Comparison of ENCODE assay signal across 8 cellular contexts in genomic region chr22:50529416-50530279, GRCh38. TPM values are rescaled to one million over a fixed set of nuclear protein-coding genes. Genes with fewer than 3 reads are reported as not detected.
A peak's percentile ranks its signal among the peaks of the same experiment; 100 is the strongest.
DNase-seq lines count a peak whose midpoint lies in the region; ATAC-seq and TF ChIP-seq lines count a peak whose summit lies in the region.

TSS of gene TYMP (minus strand) at chr22:50530012. CDS start at chr22:50529709, 303 bp downstream.

- ATAC-seq in HG03280 (IDR thresholded peaks at IDR 0.05; ENCODE audit: unreplicated experiment) (peak; percentile 20), mucosa of descending colon (peak; percentile 51), HG03439 (IDR thresholded peaks at IDR 0.05; ENCODE audit: unreplicated experiment) (no peak)
- ATAC-seq in effector memory CD8-positive, alpha-beta T cell (replicated peaks) = peak; percentile 7

- H3K36me3 ChIP-seq in mucosa of descending colon (ENCODE audit: low read depth) (no peaks in the 10 kb centered on the region), stomach (no peaks in the 10 kb centered on the region)

- H3K4me1 Mint-ChIP-seq in activated CD4-positive, alpha-beta T cell treated with anti-CD3 and anti-CD28 coated beads, Interleukin-2, amount 10 ng/mL, durations not matched to agents 24 days and 14 days = peaks cover 47% of the 10 kb centered on the region
- peaks cover 33 to 38% of the 10 kb centered on the region in 2 donors for H3K4me1 Mint-ChIP-seq in effector memory CD8-positive, alpha-beta T cell (ENCODE audit: low read depth in 2 of 2)

- H3K4me3 ChIP-seq in mucosa of descending colon (peak within 1 kb of the TSS; percentile 36), stomach (peak within 1 kb of the TSS; percentile 53 to 80 (median 57))

- H3K27ac ChIP-seq in stomach = peak within 1 kb of the TSS; percentile 92 to 98 (median 93)

- H3K36me3 Mint-ChIP-seq in activated CD4-positive, alpha-beta T cell treated with anti-CD3 and anti-CD28 coated beads, Interleukin-2, amount 10 ng/mL, durations not matched to agents 24 days and 14 days (ENCODE audit: low read depth) = peaks cover 23% of the 10 kb centered on the region
- peaks cover 40% of the 10 kb centered on the region for H3K36me3 Mint-ChIP-seq in effector memory CD8-positive, alpha-beta T cell (ENCODE audit: insufficient read depth)

- no peak for TF ChIP-seq POLR2A in stomach (IDR thresholded peaks at IDR 0.05)

- no peak for TF ChIP-seq EP300 in stomach (IDR thresholded peaks at IDR 0.05)

- intact Hi-C loops in activated CD4-positive, alpha-beta T cell treated with anti-CD3 and anti-CD28 coated beads, Interleukin-2, amount 10 ng/mL, durations not matched to agents 24 days and 14 days (cut with micrococcal nuclease) = loop anchor here (2.0 to 5.0 kb wide), 5 partner anchors 15 to 567 kb away; partner anchors contain the start of genes CHKB, KLHDC7B, PIM3 and SYCE3
- intact Hi-C loops in mucosa of descending colon (cut with DNase I, micrococcal nuclease) (loop anchor here in 1 of 2 donors (5.0 kb wide), 1 partner anchor 93 kb away; no protein-coding TSS in a partner anchor), stomach (cut with DNase I; ENCODE audit: low total_unique reads) (no loop called here)

- peaks cover 0 to 53% (median 0%) of the 10 kb centered on the region in 3 donors for H3K27me3 ChIP-seq in stomach

- DNase-seq in GM03348 (ENCODE audit: low spot score) = peak; percentile 89
- peak; percentile 96 for DNase-seq in activated CD4-positive, alpha-beta T cell treated with anti-CD3 and anti-CD28 coated beads, Interleukin-2, amount 10 ng/mL, durations not matched to agents 24 days and 14 days
- DNase-seq in effector memory CD8-positive, alpha-beta T cell = peak; percentile 45 to 54 (median 51)
- peak; percentile 85 to 92 (median 92) for DNase-seq in mucosa of descending colon
- peak; percentile 83 for DNase-seq in stomach
- DNase-seq in NCI-H446 treated with DMSO at 0.1 percent for 48 hours (lab: John Stamatoyannopoulos, UW) = no peak

- peak within 1 kb of the TSS; percentile 100 for H3K27ac Mint-ChIP-seq in activated CD4-positive, alpha-beta T cell treated with anti-CD3 and anti-CD28 coated beads, Interleukin-2, amount 10 ng/mL, durations not matched to agents 24 days and 14 days
- H3K27ac Mint-ChIP-seq in effector memory CD8-positive, alpha-beta T cell = peak within 1 kb of the TSS; percentile 94 to 99

- H3K4me1 ChIP-seq in mucosa of descending colon (ENCODE audit: low read depth) (peaks cover 35% of the 10 kb centered on the region), stomach (peaks cover 59 to 88% (median 73%) of the 10 kb centered on the region in 4 donors)

- no peaks in the 10 kb centered on the region for H3K27me3 Mint-ChIP-seq in activated CD4-positive, alpha-beta T cell treated with anti-CD3 and anti-CD28 coated beads, Interleukin-2, amount 10 ng/mL, durations not matched to agents 24 days and 14 days
- H3K27me3 Mint-ChIP-seq in effector memory CD8-positive, alpha-beta T cell = no peaks in the 10 kb centered on the region

- peak within 1 kb of the TSS; percentile 96 for H3K4me3 Mint-ChIP-seq in activated CD4-positive, alpha-beta T cell treated with anti-CD3 and anti-CD28 coated beads, Interleukin-2, amount 10 ng/mL, durations not matched to agents 24 days and 14 days
- H3K4me3 Mint-ChIP-seq in effector memory CD8-positive, alpha-beta T cell = peak within 1 kb of the TSS; percentile 86 to 96

- H3K9me3 ChIP-seq in mucosa of descending colon (no peaks in the 10 kb centered on the region), stomach (no peaks in the 10 kb centered on the region)

- H3K9me3 Mint-ChIP-seq in activated CD4-positive, alpha-beta T cell treated with anti-CD3 and anti-CD28 coated beads, Interleukin-2, amount 10 ng/mL, durations not matched to agents 24 days and 14 days = no peaks in the 10 kb centered on the region
- no peaks in the 10 kb centered on the region for H3K9me3 Mint-ChIP-seq in effector memory CD8-positive, alpha-beta T cell

- WGBS in stomach, 5 donors = 2 to 15% (median 9%) methylated on average over 49 to 105 of the region's 105 CpGs

- TF ChIP-seq CTCF in mucosa of descending colon (IDR thresholded peaks at IDR 0.05) (no peak), stomach (IDR thresholded peaks at IDR 0.05) (no peak)

RNA-seq across cellular contexts. Expression of gene TYMP, which starts in this region (rescaled TPM):
- total RNA-seq in activated CD4-positive, alpha-beta T cell treated with anti-CD3 and anti-CD28 coated beads, Interleukin-2, amount 10 ng/mL, durations not matched to agents 24 days and 14 days = 62.1 and 63.0 TPM in 2 replicates
- total RNA-seq in mucosa of descending colon = 10 to 100 TPM; 27.7 to 88.7 (median 34.8) TPM
- total RNA-seq in stomach = 100 to 1,000 TPM in 2 of 5 donors, 10 to 100 TPM in 3; 14.3 to 146 (median 78.8) TPM
- 100 to 1,000 TPM in 1 of 3 donors, 10 to 100 TPM in 2; 46.3 to 162 (median 61.6) TPM for polyA plus RNA-seq in stomach
